ENCODE assay signal across 11 cellular contexts in the genomic region with DNA sequence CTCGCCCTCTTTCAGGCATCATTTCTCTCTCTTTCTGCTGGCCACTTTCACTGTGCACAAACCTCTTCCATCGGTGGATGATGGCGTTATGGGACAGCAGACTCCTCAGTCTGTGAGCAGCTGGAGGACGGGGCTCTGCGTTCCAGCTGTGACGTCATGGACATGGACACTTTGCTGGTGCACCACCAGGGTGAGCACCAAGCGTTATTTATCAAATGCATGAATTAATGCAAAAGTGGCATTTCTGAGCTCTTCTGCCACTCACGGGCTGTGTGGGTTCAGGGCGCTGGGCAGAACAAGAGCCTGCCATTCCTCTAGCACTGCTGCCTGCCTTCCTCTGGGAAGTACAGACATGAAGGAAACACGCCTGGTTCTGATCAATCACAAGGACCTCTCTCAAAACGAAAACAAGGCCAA.
DNase-seq lines count a peak whose midpoint lies in the region; ATAC-seq and TF ChIP-seq lines count a peak whose summit lies in the region.
"Had no signal": no experiment of that assay in that cellular context is flagged by ENCODE, and none has a peak within 500 bp of the region (broad histone marks: within the 10 kb centered on the region; RNA-seq: fewer than 3 reads in every experiment).

No MANE protein-coding gene starts in this region.

- POLR2A ChIA-PET in HCT116 (lab: Charles Lee) = no interaction called here

- intact Hi-C loops in HCT116 (cut with micrococcal nuclease) = no loop called here

- peaks cover 0 to 10% (median 4%) of the 10 kb centered on the region in 3 donors for H3K36me3 Mint-ChIP-seq in immature natural killer cell
- peaks cover 2% of the 10 kb centered on the region for H3K36me3 Mint-ChIP-seq in T-helper 17 cell (ENCODE audit: low read depth)

- in situ Hi-C loops in brain microvascular endothelial cell (cut with HindIII; ENCODE audit: low pct_ligation_motif_present, low sequenced_read_pairs) = no loop called here

- H3K27ac Mint-ChIP-seq in immature natural killer cell = peak overlapping the region in 2 of 6 donors; percentile 73 to 83
- no peak overlapping the region for H3K27ac Mint-ChIP-seq in T-helper 17 cell

- H3K27ac ChIP-seq in HCT116 (ENCODE audit: low read depth, low read length) = no peak overlapping the region
- no peak overlapping the region for H3K27ac ChIP-seq in brain microvascular endothelial cell
- H3K27ac ChIP-seq in thoracic aorta = peak overlapping the region; percentile 24 to 63
- H3K27ac ChIP-seq: ovary had no signal

- no peak overlapping the region for H3K4me2 ChIP-seq in HCT116 (ENCODE audit: low read length)

- TF ChIP-seq CTCF in HCT116 (IDR thresholded peaks at IDR 0.05 in 2 of 3, conservative IDR thresholded peaks at IDR 0.05 in 1 of 3; ENCODE audit: borderline replicate concordance in 1 of 3, insufficient read depth in 1 of 3, low read depth in 2 of 3, low read length in 2 of 3) (peak in 2 of 3 experiments; percentile 21 to 41; a peak in 2 of 6 replicates), brain microvascular endothelial cell (IDR thresholded peaks at IDR 0.05; ENCODE audit: low read depth, low read length, missing control alignments) (peak; percentile 30), thoracic aorta (IDR thresholded peaks at IDR 0.05) (no peak)

- no peaks in the 10 kb centered on the region for H3K9me2 ChIP-seq in HCT116 (ENCODE audit: insufficient read depth)

- ATAC-seq in HCT116 = peak; percentile 70
- no peak for ATAC-seq in thoracic aorta (ENCODE audit: insufficient number of reproducible peaks, low FRiP score, low read depth)
- no peak for ATAC-seq in T-helper 17 cell

- no peaks in the 10 kb centered on the region for H3K79me2 ChIP-seq in HCT116 (ENCODE audit: insufficient read depth, low read length)

- H3K4me1 Mint-ChIP-seq in immature natural killer cell = peaks cover 21 to 22% of the 10 kb centered on the region in 2 donors
- H3K4me1 Mint-ChIP-seq in T-helper 17 cell = peaks cover 5% of the 10 kb centered on the region

- no peaks in the 10 kb centered on the region for H3K9me3 Mint-ChIP-seq in immature natural killer cell

- peak overlapping the region in 4 of 5 donors; percentile 37 to 73 (median 66) for H3K4me3 Mint-ChIP-seq in immature natural killer cell
- H3K4me3 Mint-ChIP-seq in T-helper 17 cell = no peak overlapping the region

- CTCF ChIA-PET in HCT116 (lab: Charles Lee) = no interaction called here

- H4K20me1 ChIP-seq in HCT116 (ENCODE audit: insufficient read depth) = no peaks in the 10 kb centered on the region

- TF ChIP-seq RAD21 in HCT116 (IDR thresholded peaks at IDR 0.05; ENCODE audit: low read depth) = peak; percentile 33

- no peaks in the 10 kb centered on the region for H3K36me3 ChIP-seq in HCT116 (ENCODE audit: control insufficient read depth in 1 of 2, insufficient read depth in 2 of 2, low read length in 2 of 2)
- no peaks in the 10 kb centered on the region for H3K36me3 ChIP-seq in brain microvascular endothelial cell (replicated peaks)
- H3K36me3 ChIP-seq in thoracic aorta = no peaks in the 10 kb centered on the region
- H3K36me3 ChIP-seq: ovary had no signal

- H3K4me1 ChIP-seq in HCT116 (ENCODE audit: control insufficient read depth in 1 of 2, insufficient read depth in 2 of 2, low read length in 2 of 2) (no peaks in the 10 kb centered on the region), thoracic aorta (ENCODE audit: control insufficient read depth in 1 of 2, low read depth in 2 of 2) (peaks cover 0 to 24% of the 10 kb centered on the region in 2 donors)

- TF ChIP-seq POLR2A in HCT116 (IDR thresholded peaks at IDR 0.05; ENCODE audit: borderline replicate concordance, extremely low read depth, insufficient read depth, insufficient read length) = no peak

- no peak overlapping the region for H3K4me3 ChIP-seq in HCT116 (replicated peaks in 1 of 2; ENCODE audit: low read depth in 1 of 2, low read length in 2 of 2)
- H3K4me3 ChIP-seq in brain microvascular endothelial cell (ENCODE audit: low read depth, low read length) = no peak overlapping the region
- peak overlapping the region; percentile 48 for H3K4me3 ChIP-seq in thoracic aorta
- H3K4me3 ChIP-seq: ovary had no signal

- H3K9me3 ChIP-seq in HCT116 (ENCODE audit: control insufficient read depth in 1 of 2, insufficient read depth in 1 of 2, low read depth in 1 of 2, low read length in 2 of 2) (no peaks in the 10 kb centered on the region), thoracic aorta (no peaks in the 10 kb centered on the region), T-helper 17 cell (ENCODE audit: control insufficient read depth, low read length, poor library complexity, severe bottlenecking) (no peaks in the 10 kb centered on the region)
- H3K9me3 ChIP-seq: ovary had no signal

- DNase-seq in HCT116 (ENCODE audit: low read depth, low spot score) = no peak
- DNase-seq in brain microvascular endothelial cell = no peak
- no peak for DNase-seq in immature natural killer cell
- DNase-seq in thoracic aorta (ENCODE audit: low spot score) = no peak
- DNase-seq in T-helper 17 cell = no peak
- DNase-seq in GDM1 (lab: John Stamatoyannopoulos, UW) = no peak
- no peak for DNase-seq in stimulated activated CD4-positive, alpha-beta T cell treated with anti-CD3 and anti-CD28 coated beads, Interleukin-15, amount 100 ng/mL, for 24 hours
- DNase-seq in NCI-H2171 (lab: John Stamatoyannopoulos, UW) = no peak
- DNase-seq: activated CD8-positive, alpha-beta memory T cell treated with anti-CD3 and anti-CD28 coated beads, Interleukin-2, amount 50 U/mL, for 4 hours; NCI-H446 treated with DMSO at 0.1 percent for 48 hours had no signal

- no peak overlapping the region for H2AFZ ChIP-seq in HCT116 (ENCODE audit: low read depth, low read length, poor library complexity, severe bottlenecking)

- no peak overlapping the region for H3K9ac ChIP-seq in HCT116 (ENCODE audit: low read length)

- RAD21 ChIA-PET in HCT116 (lab: Charles Lee; ENCODE audit: low non-redundant PET in 1 of 2, low total read pairs in 2 of 2, uncharacterized antibody in 2 of 2, unreplicated experiment in 2 of 2) = no interaction called here

- H3K27me3 Mint-ChIP-seq in immature natural killer cell (ENCODE audit: low read depth in 3 of 3) = peaks cover 4 to 35% (median 10%) of the 10 kb centered on the region in 3 donors
- no peaks in the 10 kb centered on the region for H3K27me3 Mint-ChIP-seq in T-helper 17 cell

- H3K27me3 ChIP-seq in HCT116 (ENCODE audit: insufficient read depth, low read length) = no peaks in the 10 kb centered on the region
- H3K27me3 ChIP-seq in brain microvascular endothelial cell (replicated peaks) = no peaks in the 10 kb centered on the region
- H3K27me3 ChIP-seq in thoracic aorta (replicated peaks; ENCODE audit: insufficient read depth) = no peaks in the 10 kb centered on the region
- H3K27me3 ChIP-seq: ovary had no signal

- no TSS peak for BruUV-seq in HCT116 (replicated peaks; lab: Mats Ljungman, UMichigan)

TF ChIP-seq in HCT116, 20 proteins besides CTCF, POLR2A, EP300 and RAD21:
- no peak for TF ChIP-seq FOSL1 (IDR thresholded peaks at IDR 0.05; ENCODE audit: low read depth)
- no peak for TF ChIP-seq MAX (IDR thresholded peaks at IDR 0.05)
- no peak for TF ChIP-seq ELF1 (IDR thresholded peaks at IDR 0.05; ENCODE audit: borderline replicate concordance, low read depth)
- TF ChIP-seq JUND (IDR thresholded peaks at IDR 0.05) = no peak
- TF ChIP-seq CEBPB (IDR thresholded peaks at IDR 0.05; ENCODE audit: low read depth) = no peak
- no peak for TF ChIP-seq EGR1 (IDR thresholded peaks at IDR 0.05; ENCODE audit: low read depth)
- TF ChIP-seq REST (IDR thresholded peaks at IDR 0.05; ENCODE audit: low read depth) = no peak
- TF ChIP-seq ATF3 (IDR thresholded peaks at IDR 0.05) = no peak
- TF ChIP-seq ZFX (IDR thresholded peaks at IDR 0.05) = no peak
- no peak for TF ChIP-seq TCF7L2 (IDR thresholded peaks at IDR 0.05; ENCODE audit: borderline replicate concordance, extremely low read depth, insufficient read depth, insufficient read length)
- TF ChIP-seq SIN3A (IDR thresholded peaks at IDR 0.05; ENCODE audit: low read depth) = no peak
- no peak for TF ChIP-seq YY1 (IDR thresholded peaks at IDR 0.05; ENCODE audit: extremely low read depth, insufficient replicate concordance, low read depth, low read length)
- TF ChIP-seq SRF (IDR thresholded peaks at IDR 0.05; ENCODE audit: low read depth) = no peak

Comparison
In these comparisons a context has a peak if more than half of its experiments do, and no peak if none do; other contexts are left out.
1. H3K27ac ChIP-seq: peak in thoracic aorta (2 of 2); none in HCT116 (single experiment) and brain microvascular endothelial cell (single experiment).